Comparison of ENCODE assay signal across 9 cellular contexts in genomic region chr5:111453747-111454146, GRCh38. TPM values are rescaled to one million over a fixed set of nuclear protein-coding genes. Genes with fewer than 3 reads are reported as not detected.
DNase-seq lines count a peak whose midpoint lies in the region; TF ChIP-seq lines count a peak whose summit lies in the region.
"Had no signal": no experiment of that assay in that cellular context is flagged by ENCODE, and none has a peak within 500 bp of the region (broad histone marks: within the 10 kb centered on the region; RNA-seq: fewer than 3 reads in every experiment).

No MANE protein-coding gene starts in this region.

- no peaks in the 10 kb centered on the region for H3K27me3 ChIP-seq in mammary epithelial cell (ENCODE audit: insufficient read depth, low read length)
- H3K27me3 ChIP-seq in Karpas-422 (ENCODE audit: low read length), result no peaks in the 10 kb centered on the region
- H3K27me3 ChIP-seq in stomach, result no peaks in the 10 kb centered on the region

- H3K9me3 ChIP-seq in mammary epithelial cell (replicated peaks; ENCODE audit: insufficient read depth, low read length) (no peaks in the 10 kb centered on the region), Karpas-422 (ENCODE audit: low read length) (no peaks in the 10 kb centered on the region), stomach (no peaks in the 10 kb centered on the region)

- intact Hi-C loops in mammary epithelial cell (cut with micrococcal nuclease), result no loop called here
- intact Hi-C loops in stomach (cut with DNase I; ENCODE audit: low total_unique reads), result no loop called here

- 8% methylated on average over 2 of the region's 2 CpGs for WGBS in mammary epithelial cell (ENCODE audit: low coverage, missing lambda C conversion rate)
- 23 to 53% (median 35%) methylated on average over 2 of the region's 2 CpGs for WGBS in stomach, 5 donors

- DNase-seq in ELR (ENCODE audit: low read depth) (peak; percentile 32), NCI-H146 (lab: John Stamatoyannopoulos, UW) (peak; percentile 67), mammary epithelial cell (peak; percentile 73), non-pigmented ciliary epithelial cell (ENCODE audit: low read depth) (peak; percentile 94), NCI-H1930 (lab: John Stamatoyannopoulos, UW) (no peak), Karpas-422 (no peak), stomach (no peak)
- DNase-seq: activated CD4-positive, alpha-beta T cell treated with anti-CD3 and anti-CD28 coated beads, Interleukin-2, amount 50 U/mL, for 48 hours; Right ventricle myocardium superior had no signal

- no peaks in the 10 kb centered on the region for H3K9me2 ChIP-seq in Karpas-422 (replicated peaks; ENCODE audit: insufficient read depth, low read length)

- H4K20me1 ChIP-seq in mammary epithelial cell (ENCODE audit: insufficient read depth, low read length) (no peaks in the 10 kb centered on the region), Karpas-422 (ENCODE audit: insufficient read depth, low read depth, low read length) (no peaks in the 10 kb centered on the region)

- peak overlapping the region; percentile 41 for H3K9ac ChIP-seq in mammary epithelial cell (ENCODE audit: insufficient read depth, low read length)
- no peak overlapping the region for H3K9ac ChIP-seq in Karpas-422 (ENCODE audit: low read length)

- H2AFZ ChIP-seq in mammary epithelial cell (ENCODE audit: low read depth, low read length) (peak overlapping the region; percentile 58), Karpas-422 (ENCODE audit: low read length) (no peak overlapping the region)

- BruUV-seq in mammary epithelial cell (replicated peaks; lab: Mats Ljungman, UMichigan), result no TSS peak

- H3K4me3 ChIP-seq in mammary epithelial cell (replicated peaks in 1 of 3; ENCODE audit: insufficient read depth in 1 of 3, low read depth in 2 of 3, low read length in 3 of 3) (peak overlapping the region in 1 of 3 experiments; percentile 8), Karpas-422 (ENCODE audit: low read length) (no peak overlapping the region), stomach (no peak overlapping the region)

- no peak for TF ChIP-seq POLR2A in stomach (IDR thresholded peaks at IDR 0.05)

- H3K27ac ChIP-seq in mammary epithelial cell (ENCODE audit: insufficient read depth, low read depth, low read length) (peak overlapping the region; percentile 86), Karpas-422 (ENCODE audit: low read length) (no peak overlapping the region), stomach (no peak overlapping the region)

- dilution Hi-C loops in mammary epithelial cell (cut with HindIII; ENCODE audit: low sequenced_read_pairs), result no loop called here

- peaks cover 17% of the 10 kb centered on the region for H3K4me1 ChIP-seq in mammary epithelial cell (ENCODE audit: insufficient read depth, low read length)
- no peaks in the 10 kb centered on the region for H3K4me1 ChIP-seq in Karpas-422 (ENCODE audit: low read length)
- peaks cover 0 to 9% (median 0%) of the 10 kb centered on the region in 4 donors for H3K4me1 ChIP-seq in stomach

- H3K36me3 ChIP-seq in mammary epithelial cell (ENCODE audit: insufficient read depth, low read length), result no peaks in the 10 kb centered on the region
- H3K36me3 ChIP-seq in Karpas-422 (ENCODE audit: insufficient read depth, low read length), result no peaks in the 10 kb centered on the region
- no peaks in the 10 kb centered on the region for H3K36me3 ChIP-seq in stomach

- no peak for TF ChIP-seq EP300 in stomach (IDR thresholded peaks at IDR 0.05)

- H3K79me2 ChIP-seq in mammary epithelial cell (ENCODE audit: insufficient read depth, low read length), result no peaks in the 10 kb centered on the region
- H3K79me2 ChIP-seq in Karpas-422 (ENCODE audit: low read length), result no peaks in the 10 kb centered on the region

- TF ChIP-seq CTCF in mammary epithelial cell (conservative IDR thresholded peaks at IDR 0.05 in 1 of 2, IDR thresholded peaks at IDR 0.05 in 1 of 2; ENCODE audit: extremely low read depth in 1 of 2, insufficient read depth in 1 of 2, low read depth in 1 of 2, low read length in 2 of 2), result no peak
- no peak for TF ChIP-seq CTCF in stomach (IDR thresholded peaks at IDR 0.05)

- CTCF ChIA-PET in mammary epithelial cell (lab: Charles Lee; ENCODE audit: low non-redundant PET), result no interaction called here

- in situ Hi-C loops in mammary epithelial cell (cut with MboI; ENCODE audit: low sequenced_read_pairs in 2 of 2), result loop anchor here in 1 of 2 donors (25.0 kb wide), 1 partner anchor 291 kb away; no protein-coding TSS in a partner anchor

- peak overlapping the region; percentile 69 for H3K4me2 ChIP-seq in mammary epithelial cell (ENCODE audit: insufficient read depth, low read depth, low read length)
- no peak overlapping the region for H3K4me2 ChIP-seq in Karpas-422 (ENCODE audit: low read depth, low read length, poor library complexity, severe bottlenecking)

RNA-seq across cellular contexts. Expression of gene STARD4, which starts 58.6 kb away (rescaled TPM):
- 10 to 100 TPM; 52.8 to 95.9 TPM for total RNA-seq in mammary epithelial cell
- 32.8 TPM for polyA plus RNA-seq in mammary epithelial cell
- polyA minus RNA-seq in mammary epithelial cell, result 90.4 TPM
- total RNA-seq in Karpas-422 (2014; rRNA removed; shearing (Covaris generic); ENCODE audit: low replicate concordance), result 23.1 and 29.3 TPM in 2 replicates
- 10 to 100 TPM in 3 of 5 donors, 1 to 10 TPM in 2; 4.7 to 45.5 (median 24.1) TPM for total RNA-seq in stomach
- 10 to 100 TPM in 1 of 3 donors, 1 to 10 TPM in 2; 4.4 to 15.0 (median 8.9) TPM for polyA plus RNA-seq in stomach

Comparison
In these comparisons a context has a peak if more than half of its experiments do, and no peak if none do; other contexts are left out.
1. DNase-seq: peak in ELR (single experiment), NCI-H146 (single experiment), mammary epithelial cell (single experiment) and non-pigmented ciliary epithelial cell (single experiment); none in NCI-H1930 (0 of 2), Karpas-422 (single experiment) and stomach (single experiment).